In the genomic region with DNA sequence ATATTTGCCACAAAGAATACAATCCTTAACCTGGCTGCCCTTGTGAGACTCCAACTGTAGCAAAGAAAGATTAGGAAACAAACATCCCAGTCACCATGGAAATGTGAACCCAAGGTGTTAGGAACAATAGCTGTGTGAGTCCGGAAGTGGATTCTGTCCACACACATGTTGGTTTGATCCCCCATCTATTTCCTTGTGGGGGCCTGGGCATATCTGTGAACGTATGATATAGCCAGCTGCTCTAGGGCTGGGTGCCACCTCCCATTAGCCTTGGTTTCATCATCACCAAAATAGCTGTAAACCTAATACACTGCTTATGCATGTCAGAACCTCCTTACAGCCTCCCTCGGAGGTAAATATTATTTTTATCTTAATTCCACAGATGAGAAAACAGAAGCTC, we compare ENCODE assay signal across 15 cellular contexts. TPM values are rescaled to one million over a fixed set of nuclear protein-coding genes. Genes with fewer than 3 reads are reported as not detected.
A peak's percentile ranks its signal among the peaks of the same experiment; 100 is the strongest.
DNase-seq lines count a peak whose midpoint lies in the region; ATAC-seq and TF ChIP-seq lines count a peak whose summit lies in the region.
"Had no signal": no experiment of that assay in that cellular context is flagged by ENCODE, and none has a peak within 500 bp of the region (broad histone marks: within the 10 kb centered on the region; RNA-seq: fewer than 3 reads in every experiment).

No MANE protein-coding gene starts in this region.

- peak overlapping the region; percentile 71 for H3K4ac ChIP-seq in IMR-90 (ENCODE audit: low read depth, low read length)

- H4K20me1 ChIP-seq in IMR-90 (ENCODE audit: insufficient read depth, low read length) = peaks cover 57% of the 10 kb centered on the region

- DNase-seq in COLO668 (lab: John Stamatoyannopoulos, UW; ENCODE audit: unreplicated experiment) (peak; percentile 7), IMR-90 (peak; percentile 82), endothelial cell (ENCODE audit: low spot score) (no peak), osteocyte (ENCODE audit: extremely low spot score, unreplicated experiment) (no peak), foreskin keratinocyte (no peak), H7 (no peak)
- DNase-seq: CD8-positive, alpha-beta T cell; colonic mucosa; KG1; mesendoderm; NCI-H2081 treated with DMSO at 0.1 percent for 48 hours; RPMI8226 had no signal

- no peak overlapping the region for H3K4me3 ChIP-seq in IMR-90 (ENCODE audit: insufficient read depth, low read depth, low read length)
- no peak overlapping the region for H3K4me3 ChIP-seq in H7 (ENCODE audit: insufficient read depth, low read depth, low read length)
- H3K4me3 ChIP-seq: colonic mucosa, skin epidermis had no signal

- H3K27me3 Mint-ChIP-seq in endothelial cell (ENCODE audit: unreplicated experiment) (peaks cover 16% of the 10 kb centered on the region), osteocyte (ENCODE audit: unreplicated experiment) (no peaks in the 10 kb centered on the region)

- H2BK5ac ChIP-seq in IMR-90 (ENCODE audit: low read depth, low read length, poor library complexity, severe bottlenecking) = peak overlapping the region; percentile 45

- peaks cover 32 to 88% of the 10 kb centered on the region in 2 experiments for H3K79me1 ChIP-seq in IMR-90 (ENCODE audit: low read depth in 1 of 2, low read length in 2 of 2)

- peak overlapping the region; percentile 58 for H3K18ac ChIP-seq in IMR-90 (ENCODE audit: low read depth, low read length)

- H3K4me1 ChIP-seq in IMR-90 (ENCODE audit: control insufficient read depth, insufficient read depth, low read length) (peaks cover 35% of the 10 kb centered on the region), foreskin keratinocyte (peaks cover 6% of the 10 kb centered on the region)
- H3K4me1 ChIP-seq: colonic mucosa had no signal

- CTCF ChIA-PET in IMR-90 (lab: Yijun Ruan, JAX) = interaction anchor here (0.7 kb wide), 1 partner anchor 303 kb away, joined by 3 read pairs; no protein-coding TSS in a partner anchor

- no peak overlapping the region for H2AK9ac ChIP-seq in IMR-90 (replicated peaks; ENCODE audit: low read depth, low read length, poor library complexity)

- H4K8ac ChIP-seq in IMR-90 (ENCODE audit: low read depth in 2 of 2, low read length in 2 of 2) = peak overlapping the region; percentile 22 to 62; a peak in 3 of 4 replicates

- no peak overlapping the region for H2AFZ ChIP-seq in IMR-90 (replicated peaks; ENCODE audit: low read length, poor library complexity)

- TF ChIP-seq POLR2A in IMR-90 (IDR thresholded peaks at IDR 0.05; ENCODE audit: low read depth, low read length) = no peak

- no peak for TF ChIP-seq RAD21 in IMR-90 (IDR thresholded peaks at IDR 0.05; ENCODE audit: low read length)

- H3K4me1 Mint-ChIP-seq in endothelial cell (ENCODE audit: unreplicated experiment) (peaks cover 79% of the 10 kb centered on the region), osteocyte (ENCODE audit: unreplicated experiment) (peaks cover 71% of the 10 kb centered on the region)

- peak overlapping the region; percentile 99 for H3K27ac Mint-ChIP-seq in endothelial cell (ENCODE audit: unreplicated experiment)
- H3K27ac Mint-ChIP-seq in osteocyte (ENCODE audit: unreplicated experiment) = peak overlapping the region; percentile 91
- H3K27ac Mint-ChIP-seq: CD8-positive, alpha-beta T cell had no signal

- H3K23ac ChIP-seq in IMR-90 (ENCODE audit: low read depth, low read length) = peak overlapping the region; percentile 67; the same call in 1 of the 2 replicates

- H2BK15ac ChIP-seq in IMR-90 (ENCODE audit: low read depth, low read length) = peak overlapping the region; percentile 71; the same call in 2 of the 3 replicates

- H4K5ac ChIP-seq in IMR-90 (ENCODE audit: low read depth, low read length) = peak overlapping the region; percentile 61

- H3K4me2 ChIP-seq in IMR-90 (ENCODE audit: low read depth, low read length) = peak overlapping the region; percentile 26; the same call in 1 of the 2 replicates

- peak overlapping the region; percentile 69 for H4K91ac ChIP-seq in IMR-90 (ENCODE audit: insufficient read depth, low read depth, low read length)

- H3K9me3 Mint-ChIP-seq in endothelial cell (ENCODE audit: unreplicated experiment) = no peaks in the 10 kb centered on the region
- no peaks in the 10 kb centered on the region for H3K9me3 Mint-ChIP-seq in osteocyte (ENCODE audit: unreplicated experiment)
- H3K9me3 Mint-ChIP-seq: CD8-positive, alpha-beta T cell had no signal

- peaks cover 32% of the 10 kb centered on the region for H3K36me3 Mint-ChIP-seq in endothelial cell (ENCODE audit: low read depth, unreplicated experiment)
- H3K36me3 Mint-ChIP-seq in osteocyte (ENCODE audit: unreplicated experiment) = peaks cover 4% of the 10 kb centered on the region

- H3K36me3 ChIP-seq in IMR-90 (ENCODE audit: control insufficient read depth, insufficient read depth, low read length) (0 out of 2 replicates have a peak, but pooled peaks cover 1% of the 10 kb centered on the region), H7 (replicated peaks; ENCODE audit: control insufficient read depth, insufficient read depth, low read length) (no peaks in the 10 kb centered on the region)
- H3K36me3 ChIP-seq: colonic mucosa had no signal

- no peak overlapping the region for H3K9ac ChIP-seq in IMR-90 (ENCODE audit: low read depth, low read length)

- H2BK20ac ChIP-seq in IMR-90 (ENCODE audit: low read depth, low read length) = peak overlapping the region; percentile 74; the same call in 1 of the 2 replicates

- intact Hi-C loops in IMR-90 (cut with micrococcal nuclease) = loop anchor here (2.0 kb wide), 1 partner anchor 13 kb away; no protein-coding TSS in a partner anchor

- no peak overlapping the region for H3K56ac ChIP-seq in IMR-90 (ENCODE audit: extremely low read depth, insufficient read depth, low read length)

- POLR2A ChIA-PET in IMR-90 (lab: Charles Lee; ENCODE audit: unreplicated experiment) = no interaction called here

- in situ Hi-C loops in IMR-90 (cut with MboI; ENCODE audit: low sequenced_read_pairs) = no loop called here

- peak overlapping the region; percentile 28; the same call in 1 of the 2 replicates for H2BK120ac ChIP-seq in IMR-90 (ENCODE audit: low read depth, low read length)

- no peaks in the 10 kb centered on the region for H3K27me3 ChIP-seq in IMR-90 (ENCODE audit: control insufficient read depth, insufficient read depth, low read length)
- no peaks in the 10 kb centered on the region for H3K27me3 ChIP-seq in foreskin keratinocyte
- no peaks in the 10 kb centered on the region for H3K27me3 ChIP-seq in H7 (ENCODE audit: control insufficient read depth, insufficient read depth, low read length)
- H3K27me3 ChIP-seq: colonic mucosa had no signal

- H2AK5ac ChIP-seq in IMR-90 (ENCODE audit: low read depth, low read length) = peak overlapping the region; percentile 79

- H3K4me3 Mint-ChIP-seq in endothelial cell (ENCODE audit: unreplicated experiment) = no peak overlapping the region
- no peak overlapping the region for H3K4me3 Mint-ChIP-seq in osteocyte (ENCODE audit: unreplicated experiment)
- H3K4me3 Mint-ChIP-seq: CD8-positive, alpha-beta T cell had no signal

- 0 out of 2 replicates have a peak overlapping the region, but pooled peaks have one; percentile 44 for H3K14ac ChIP-seq in IMR-90 (replicated peaks; ENCODE audit: low read depth, low read length)

- 60% methylated on average over 1 of the region's 3 CpGs; no CpG with 5 or more reads in 1 of the 2 experiments for WGBS in IMR-90 (ENCODE audit: extremely low coverage in 2 of 2, insufficient read length in 1 of 2), 2 experiments

- H3K9me3 ChIP-seq in IMR-90 (ENCODE audit: control insufficient read depth, insufficient read depth, low read length) = no peaks in the 10 kb centered on the region
- H3K9me3 ChIP-seq: colonic mucosa had no signal

- BruUV-seq in IMR-90 (replicated peaks; lab: Mats Ljungman, UMichigan) = no TSS peak

- dilution Hi-C loops in IMR-90 (cut with HindIII; ENCODE audit: low sequenced_read_pairs, unreplicated experiment) = no loop called here

- ATAC-seq in IMR-90 (ENCODE audit: low read depth) = peak; percentile 73
- no peak for ATAC-seq in GM18520 (IDR thresholded peaks at IDR 0.05; ENCODE audit: unreplicated experiment)
- no peak for ATAC-seq in GM18867 (IDR thresholded peaks at IDR 0.05; ENCODE audit: unreplicated experiment)
- no peak for ATAC-seq in foreskin keratinocyte
- ATAC-seq: CD8-positive, alpha-beta T cell had no signal

- peaks cover 30% of the 10 kb centered on the region for H3K9me1 ChIP-seq in IMR-90 (ENCODE audit: insufficient read depth, low read length)

- TF ChIP-seq CTCF in IMR-90 (conservative IDR thresholded peaks at IDR 0.05; ENCODE audit: low read depth, low read length) (no peak), endothelial cell (IDR thresholded peaks at IDR 0.05; ENCODE audit: unreplicated experiment) (no peak), osteocyte (IDR thresholded peaks at IDR 0.05) (no peak), foreskin keratinocyte (conservative IDR thresholded peaks at IDR 0.05) (no peak)

- H3K27ac ChIP-seq in IMR-90 (ENCODE audit: insufficient read depth, low read length) = peak overlapping the region; percentile 56; the same call in 1 of the 2 replicates
- no peak overlapping the region for H3K27ac ChIP-seq in foreskin keratinocyte
- H3K27ac ChIP-seq: colonic mucosa had no signal

TF ChIP-seq in IMR-90, 13 proteins besides CTCF, POLR2A, EP300 and RAD21 (continues in another document):
- TF ChIP-seq, protein P1, sequence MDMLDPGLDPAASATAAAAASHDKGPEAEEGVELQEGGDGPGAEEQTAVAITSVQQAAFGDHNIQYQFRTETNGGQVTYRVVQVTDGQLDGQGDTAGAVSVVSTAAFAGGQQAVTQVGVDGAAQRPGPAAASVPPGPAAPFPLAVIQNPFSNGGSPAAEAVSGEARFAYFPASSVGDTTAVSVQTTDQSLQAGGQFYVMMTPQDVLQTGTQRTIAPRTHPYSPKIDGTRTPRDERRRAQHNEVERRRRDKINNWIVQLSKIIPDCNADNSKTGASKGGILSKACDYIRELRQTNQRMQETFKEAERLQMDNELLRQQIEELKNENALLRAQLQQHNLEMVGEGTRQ (IDR thresholded peaks at IDR 0.05; ENCODE audit: low read depth, low read length) = no peak

RNA-seq across cellular contexts. Expression of gene GRK5, which starts 26.4 kb away (rescaled TPM):
- total RNA-seq in IMR-90 (2012; rRNA removed) (11.9 and 12.9 TPM in 2 replicates), endothelial cell (ENCODE audit: unreplicated experiment) (163 TPM), osteocyte (43.2 and 45.9 TPM in 2 replicates), foreskin keratinocyte (14.8 and 16.8 TPM in 2 replicates)
- polyA plus RNA-seq in IMR-90 (2012; rRNA removed) (13.7 and 16.3 TPM in 2 replicates), foreskin keratinocyte (10.4 and 11.5 TPM in 2 replicates)
- polyA plus RNA-seq in IMR-90 (2012; cell fraction: cytosol; rRNA removed) = 14.9 and 16.1 TPM in 2 replicates
- 13.4 and 27.1 TPM in 2 replicates for polyA plus RNA-seq in IMR-90 (2012; cell fraction: nucleus; rRNA removed; ENCODE audit: low replicate concordance)
- total RNA-seq in H7 (2014; rRNA removed; shearing (Covaris generic)) = 1.2 and 1.7 TPM in 2 replicates

RNA-seq across cellular contexts. Expression of gene PRDX3, which starts 55.2 kb away (rescaled TPM):
- 169 and 195 TPM in 2 replicates for total RNA-seq in IMR-90 (2012; rRNA removed)
- 173 and 187 TPM in 2 replicates for polyA plus RNA-seq in IMR-90 (2012; rRNA removed)
- polyA plus RNA-seq in IMR-90 (2012; cell fraction: cytosol; rRNA removed) = 60.3 and 63.2 TPM in 2 replicates
- 17.7 and 85.4 TPM in 2 replicates for polyA plus RNA-seq in IMR-90 (2012; cell fraction: nucleus; rRNA removed; ENCODE audit: low replicate concordance)
- 93.2 TPM for total RNA-seq in endothelial cell (ENCODE audit: unreplicated experiment)
- total RNA-seq in osteocyte = 76.7 and 76.9 TPM in 2 replicates
- 166 and 183 TPM in 2 replicates for total RNA-seq in foreskin keratinocyte
- polyA plus RNA-seq in foreskin keratinocyte = 142 and 187 TPM in 2 replicates
- 411 and 445 TPM in 2 replicates for total RNA-seq in H7 (2014; rRNA removed; shearing (Covaris generic))

Comparison
In these comparisons a context has a peak if more than half of its experiments do, and no peak if none do; other contexts are left out.
1. DNase-seq: peak in COLO668 (single experiment) and IMR-90 (single experiment); none in endothelial cell (single experiment), osteocyte (single experiment), foreskin keratinocyte (0 of 2) and H7 (single experiment).